ENCODE assay signal across 12 cellular contexts in genomic region chr12:130715150-130715995, GRCh38. TPM values are rescaled to one million over a fixed set of nuclear protein-coding genes. Genes with fewer than 3 reads are reported as not detected.
DNase-seq lines count a peak whose midpoint lies in the region; ATAC-seq and TF ChIP-seq lines count a peak whose summit lies in the region.
"Had no signal": no experiment of that assay in that cellular context is flagged by ENCODE, and none has a peak within 500 bp of the region (broad histone marks: within the 10 kb centered on the region; RNA-seq: fewer than 3 reads in every experiment).

No MANE protein-coding gene starts in this region.

- TF ChIP-seq CTCF in gastrocnemius medialis (IDR thresholded peaks at IDR 0.05 in 4 of 5, conservative IDR thresholded peaks at IDR 0.05 in 1 of 5) = no peak

- intact Hi-C loops in gastrocnemius medialis (cut with DNase I; ENCODE audit: low total_unique reads) = no loop called here

- H3K4me3 ChIP-seq in H7 (ENCODE audit: insufficient read depth, low read depth, low read length) (peak overlapping the region; percentile 60), iPS-11a (ENCODE audit: low read depth, low read length) (peak overlapping the region; percentile 56), gastrocnemius medialis (peak overlapping the region; percentile 9 to 32 (median 20))

- no peaks in the 10 kb centered on the region for H3K36me3 ChIP-seq in H7 (replicated peaks; ENCODE audit: control insufficient read depth, insufficient read depth, low read length)
- H3K36me3 ChIP-seq in gastrocnemius medialis = no peaks in the 10 kb centered on the region
- H3K36me3 ChIP-seq: neutrophil had no signal

- ATAC-seq in gastrocnemius medialis = no peak
- ATAC-seq in HG03565 (IDR thresholded peaks at IDR 0.05; ENCODE audit: unreplicated experiment) = no peak

- H3K27me3 ChIP-seq in H7 (ENCODE audit: control insufficient read depth, insufficient read depth, low read length) (peaks cover 52% of the 10 kb centered on the region), gastrocnemius medialis (peaks cover 19 to 34% (median 31%) of the 10 kb centered on the region in 3 donors)

- no peak for TF ChIP-seq POLR2A in gastrocnemius medialis (IDR thresholded peaks at IDR 0.05)

- in situ Hi-C loops in gastrocnemius medialis (cut with MboI; ENCODE audit: low sequenced_read_pairs in 4 of 4) = no loop called here

- peak; percentile 75 for DNase-seq in H7
- peak; percentile 53 for DNase-seq in SK-N-DZ (ENCODE audit: low spot score)
- no peak for DNase-seq in gastrocnemius medialis
- no peak for DNase-seq in MV-4-11 (lab: John Stamatoyannopoulos, UW)
- no peak for DNase-seq in ureter (ENCODE audit: low spot score)
- no peak for DNase-seq in hepatic stellate cell (ENCODE audit: low spot score)
- DNase-seq: activated T-cell treated with anti-CD3 and anti-CD28 coated beads, Interleukin-2, amount 50 U/mL, for 48 hours; HCEC 1CT had no signal

- peaks cover 5 to 6% of the 10 kb centered on the region in 2 donors for H3K4me1 ChIP-seq in gastrocnemius medialis

- H3K27ac ChIP-seq in gastrocnemius medialis = no peak overlapping the region
- H3K27ac ChIP-seq: neutrophil had no signal

- H3K9me3 ChIP-seq in gastrocnemius medialis = no peaks in the 10 kb centered on the region
- H3K9me3 ChIP-seq: neutrophil had no signal

RNA-seq across cellular contexts. Expression of gene RIMBP2, which starts 0.7 kb away (rescaled TPM):
- total RNA-seq in H7 (2014; rRNA removed; shearing (Covaris generic)) = 1.2 and 2.1 TPM in 2 replicates
- polyA plus RNA-seq in SK-N-DZ (2014; cell fraction: cytosol; rRNA removed) = 58.4 and 88.5 TPM in 2 replicates
- polyA plus RNA-seq in SK-N-DZ (2014; cell fraction: nucleus; rRNA removed) = 154 and 333 TPM in 2 replicates
- total RNA-seq in gastrocnemius medialis = 1 to 10 TPM in 2 of 4 donors, under 1 TPM in 1, not detected in 1; 0.76 to 2.2 (median 1.2) TPM
- total RNA-seq in ureter = 0.57 TPM
- total RNA-seq: endothelial cell of umbilical vein had no signal

Comparison
In these comparisons a context has a peak if more than half of its experiments do, and no peak if none do; other contexts are left out.
1. DNase-seq: peak in H7 (single experiment) and SK-N-DZ (single experiment); none in gastrocnemius medialis (0 of 2), MV-4-11 (single experiment), ureter (single experiment) and hepatic stellate cell (single experiment).
2. Peak in every context shown above with its lines, with median percentiles within 50 percentile points of each other: H3K4me3 ChIP-seq.